ENCODE assay signal across 2 cellular contexts in the genomic region with DNA sequence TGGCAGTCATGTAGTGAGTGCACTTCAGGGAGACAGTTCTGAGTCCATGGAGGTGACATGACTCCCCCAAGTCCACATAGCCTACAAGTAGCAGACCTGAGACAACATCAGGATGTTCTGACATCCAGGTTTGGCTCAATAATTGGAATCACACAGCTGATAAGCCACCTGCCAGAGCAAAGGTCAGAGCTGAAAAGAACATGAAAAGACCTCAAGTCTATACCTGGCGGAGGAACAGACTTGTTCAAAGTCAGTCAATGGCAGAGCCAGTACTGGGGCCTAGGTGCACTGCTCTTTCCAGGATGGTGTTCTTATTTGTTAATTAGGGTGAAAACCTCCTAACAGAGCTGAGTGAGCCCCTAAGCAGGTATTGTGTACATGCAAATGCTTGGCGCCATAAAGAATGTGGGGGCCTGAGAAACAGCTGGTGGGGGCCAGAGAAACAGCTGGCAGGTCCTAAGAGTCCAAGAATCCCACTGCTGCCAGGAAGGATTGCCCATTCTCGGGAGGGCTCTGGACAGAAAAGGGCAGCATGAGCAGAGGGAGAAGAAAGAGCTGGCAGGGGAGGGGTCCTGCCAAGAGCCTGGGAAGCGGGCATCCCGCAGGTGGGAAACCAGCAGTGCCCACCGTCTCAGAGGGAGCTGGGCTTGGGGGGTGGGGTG.
A peak's percentile ranks its signal among the peaks of the same experiment; 100 is the strongest.
TF ChIP-seq lines count a peak whose summit lies in the region.

No MANE protein-coding gene starts in this region.

TF ChIP-seq in GM23338, 12 proteins besides CTCF, POLR2A, EP300 and RAD21:
- TF ChIP-seq ZNF462 (CRISPR knock-in tag; IDR thresholded peaks at IDR 0.05), result 0 out of 2 replicates have a peak, but pooled peaks have one; percentile 1
- no peak for TF ChIP-seq REST (IDR thresholded peaks at IDR 0.05; ENCODE audit: unreplicated experiment)
- no peak for TF ChIP-seq EZH2phosphoT487 (IDR thresholded peaks at IDR 0.05; ENCODE audit: unreplicated experiment)
- TF ChIP-seq POLR2AphosphoS5 (IDR thresholded peaks at IDR 0.05; ENCODE audit: low read depth), result no peak
- no peak for TF ChIP-seq EZH2 (IDR thresholded peaks at IDR 0.05; ENCODE audit: low read depth, unreplicated experiment)
- TF ChIP-seq NANOG (IDR thresholded peaks at IDR 0.05; ENCODE audit: borderline replicate concordance), result no peak

TF ChIP-seq in H1, 55 proteins besides CTCF, POLR2A, EP300 and RAD21:
- no peak for TF ChIP-seq PHF8 (conservative IDR thresholded peaks at IDR 0.05; ENCODE audit: low read depth, low read length)
- TF ChIP-seq RBBP5 (IDR thresholded peaks at IDR 0.05; ENCODE audit: borderline replicate concordance, low read depth, low read length), result no peak; the same call in 1 of the 2 replicates
- no peak for TF ChIP-seq EZH2 (IDR thresholded peaks at IDR 0.05; ENCODE audit: low read depth, low read length, severe bottlenecking)
- TF ChIP-seq TAF7 (optimal IDR thresholded peaks at IDR 0.05; ENCODE audit: borderline replicate concordance, low read depth, low read length), result peak; percentile 75
- TF ChIP-seq HDAC2 (IDR thresholded peaks at IDR 0.05; ENCODE audit: borderline replicate concordance in 1 of 2, low read depth in 2 of 2, low read length in 2 of 2), result 0 out of 4 replicates have a peak, but pooled peaks of 1 of the 2 experiments have one; percentile 24
- no peak for TF ChIP-seq GABPA (IDR thresholded peaks at IDR 0.05; ENCODE audit: borderline replicate concordance, insufficient read depth, low read length)
- TF ChIP-seq KDM1A (IDR thresholded peaks at IDR 0.05; ENCODE audit: borderline replicate concordance, low read length), result no peak
- TF ChIP-seq CTBP2 (IDR thresholded peaks at IDR 0.05; ENCODE audit: borderline replicate concordance, insufficient read depth, insufficient read length, low read length), result no peak
- no peak for TF ChIP-seq HDAC6 (IDR thresholded peaks at IDR 0.05; ENCODE audit: low read depth, low read length)
- TF ChIP-seq ZNF274 (IDR thresholded peaks at IDR 0.05; ENCODE audit: borderline replicate concordance, extremely low read depth, low read length), result no peak
- TF ChIP-seq RFX5 (IDR thresholded peaks at IDR 0.05; ENCODE audit: borderline replicate concordance, low read depth, low read length), result no peak
- TF ChIP-seq ATF2 (IDR thresholded peaks at IDR 0.05; ENCODE audit: low read length), result no peak
- no peak for TF ChIP-seq SIN3A (conservative IDR thresholded peaks at IDR 0.05 in 1 of 2, IDR thresholded peaks at IDR 0.05 in 1 of 2; ENCODE audit: low read depth in 1 of 2, low read length in 2 of 2)
- no peak for TF ChIP-seq CREB1 (IDR thresholded peaks at IDR 0.05)
- no peak for TF ChIP-seq BCL11A (IDR thresholded peaks at IDR 0.05; ENCODE audit: low read depth in 2 of 2, low read length in 2 of 2)
- TF ChIP-seq JUND (IDR thresholded peaks at IDR 0.05; ENCODE audit: low read length), result no peak
- TF ChIP-seq BRCA1 (IDR thresholded peaks at IDR 0.05; ENCODE audit: low read depth, low read length), result no peak
- peak; percentile 83; the same call in 1 of the 2 replicates for TF ChIP-seq TCF12 (IDR thresholded peaks at IDR 0.05; ENCODE audit: low read depth, low read length)
- peak; percentile 37; the same call in 1 of the 2 replicates for TF ChIP-seq TEAD4 (IDR thresholded peaks at IDR 0.05; ENCODE audit: low read depth, low read length)
